16 cellular contexts compared by ENCODE assay signal in the genomic region with DNA sequence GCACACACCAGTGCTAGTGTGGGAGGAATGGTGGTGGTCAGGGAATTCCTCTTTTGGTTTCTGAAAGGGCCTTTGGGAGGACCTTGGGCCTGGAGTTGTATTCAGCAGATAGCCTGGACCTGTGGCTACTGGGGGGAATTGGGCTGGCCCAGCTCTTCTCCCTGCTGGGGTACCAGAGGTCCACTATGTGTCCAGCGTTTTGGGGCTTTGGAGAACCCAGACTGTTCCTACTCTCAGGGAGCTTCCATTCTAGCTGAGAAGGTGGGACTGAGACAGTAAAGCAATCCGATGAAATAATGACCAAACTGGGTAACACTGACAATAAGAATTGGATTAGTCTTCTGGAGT. TPM values are rescaled to one million over a fixed set of nuclear protein-coding genes. Genes with fewer than 3 reads are reported as not detected.
DNase-seq lines count a peak whose midpoint lies in the region; ATAC-seq, FAIRE-seq and TF ChIP-seq lines count a peak whose summit lies in the region.
"Had no signal": no experiment of that assay in that cellular context is flagged by ENCODE, and none has a peak within 500 bp of the region (broad histone marks: within the 10 kb centered on the region; RNA-seq: fewer than 3 reads in every experiment).

No MANE protein-coding gene starts in this region.

- no peaks in the 10 kb centered on the region for H3K9me3 Mint-ChIP-seq in WTC11
- H3K9me3 Mint-ChIP-seq in T-helper 2 cell treated with Interferon-gamma antibody and Interleukin-4, amounts not matched to agents 5 μg/mL and 100 μg/mL, for 36 hours: no peaks in the 10 kb centered on the region
- H3K9me3 Mint-ChIP-seq: T-cell had no signal

- H3K27me3 Mint-ChIP-seq in WTC11 (ENCODE audit: low read depth): peaks cover 26% of the 10 kb centered on the region
- H3K27me3 Mint-ChIP-seq in T-helper 2 cell treated with Interferon-gamma antibody and Interleukin-4, amounts not matched to agents 5 μg/mL and 100 μg/mL, for 36 hours (ENCODE audit: low read depth): peaks cover 49% of the 10 kb centered on the region

- H3K27ac ChIP-seq in esophagus squamous epithelium: peak overlapping the region; percentile 76 to 96 (median 93)
- no peak overlapping the region for H3K27ac ChIP-seq in rectal smooth muscle tissue (ENCODE audit: low read depth, low read length)

- H3K4me3 ChIP-seq in esophagus squamous epithelium (peak overlapping the region; percentile 69 to 76 (median 74)), rectal smooth muscle tissue (ENCODE audit: low read length) (peak overlapping the region; percentile 21), foreskin fibroblast (ENCODE audit: low read depth in 1 of 2, low read length in 2 of 2) (no peak overlapping the region)

- H3K27ac Mint-ChIP-seq in WTC11: no peak overlapping the region
- H3K27ac Mint-ChIP-seq in T-helper 2 cell treated with Interferon-gamma antibody and Interleukin-4, amounts not matched to agents 5 μg/mL and 100 μg/mL, for 36 hours: no peak overlapping the region
- H3K27ac Mint-ChIP-seq: T-cell had no signal

- 55 to 57% methylated on average over 2 of the region's 2 CpGs for WGBS in esophagus squamous epithelium, 2 donors

- H3K4me1 ChIP-seq in esophagus squamous epithelium (peaks cover 24 to 87% (median 31%) of the 10 kb centered on the region in 3 donors), rectal smooth muscle tissue (ENCODE audit: control insufficient read depth, insufficient read depth, low read length) (peaks cover 5% of the 10 kb centered on the region)

- H3K9me3 ChIP-seq in esophagus squamous epithelium: no peaks in the 10 kb centered on the region

- peaks cover 46% of the 10 kb centered on the region for H3K4me1 Mint-ChIP-seq in WTC11
- H3K4me1 Mint-ChIP-seq in T-helper 2 cell treated with Interferon-gamma antibody and Interleukin-4, amounts not matched to agents 5 μg/mL and 100 μg/mL, for 36 hours (ENCODE audit: low read depth): no peaks in the 10 kb centered on the region

- TF ChIP-seq CTCF in WTC11 (IDR thresholded peaks at IDR 0.05) (no peak), esophagus squamous epithelium (IDR thresholded peaks at IDR 0.05) (no peak), foreskin fibroblast (IDR thresholded peaks at IDR 0.05; ENCODE audit: low read depth, low read length) (no peak)

- H3K36me3 ChIP-seq in esophagus squamous epithelium: peaks cover 9 to 39% (median 9%) of the 10 kb centered on the region in 3 donors
- no peaks in the 10 kb centered on the region for H3K36me3 ChIP-seq in rectal smooth muscle tissue (ENCODE audit: control insufficient read depth, insufficient read depth, low read length)

- peak; percentile 38 for FAIRE-seq in HTR-8/SVneo (lab: Jason Lieb, UNC)
- FAIRE-seq: GM18507 had no signal

- no peak for TF ChIP-seq POLR2A in esophagus squamous epithelium (IDR thresholded peaks at IDR 0.05)

- H3K9ac ChIP-seq in rectal smooth muscle tissue (ENCODE audit: low read length): no peak overlapping the region

- H3K4me3 Mint-ChIP-seq in WTC11: peak overlapping the region; percentile 87
- H3K4me3 Mint-ChIP-seq in T-helper 2 cell treated with Interferon-gamma antibody and Interleukin-4, amounts not matched to agents 5 μg/mL and 100 μg/mL, for 36 hours: no peak overlapping the region

- peaks cover 0 to 46% (median 4%) of the 10 kb centered on the region in 4 donors for H3K27me3 ChIP-seq in esophagus squamous epithelium
- peaks cover 17% of the 10 kb centered on the region for H3K27me3 ChIP-seq in rectal smooth muscle tissue (ENCODE audit: control insufficient read depth, insufficient read depth, low read length)

- DNase-seq in HTR-8/SVneo (ENCODE audit: insufficient read length, low spot score) (no peak), WTC11 (ENCODE audit: low spot score) (no peak), esophagus squamous epithelium (lab: John Stamatoyannopoulos, UW) (no peak), HuH-7.5 (ENCODE audit: low spot score) (no peak), foreskin fibroblast (no peak), NCI-H82 treated with DMSO at 0.1 percent for 48 hours (lab: John Stamatoyannopoulos, UW; ENCODE audit: unreplicated experiment) (no peak)
- no peak for DNase-seq in T-helper 2 cell treated with Interferon-gamma antibody and Interleukin-4, amounts not matched to agents 5 μg/mL and 100 μg/mL, for 36 hours (ENCODE audit: low spot score)
- DNase-seq: activated gamma-delta T cell treated with Interleukin-2 at 50 U/mL for 16 hours, Karpas-422, NCI-H1092, NCI-H2081 treated with DMSO at 0.1 percent for 48 hours, retina, SIG-M5, T-cell had no signal

- CTCF ChIA-PET in WTC11 (lab: Charles Lee): no interaction called here

- intact Hi-C loops in esophagus squamous epithelium (cut with DNase I): no loop called here

- peaks cover 13% of the 10 kb centered on the region; the same call in 1 of the 2 replicates for H3K36me3 Mint-ChIP-seq in WTC11
- H3K36me3 Mint-ChIP-seq in T-helper 2 cell treated with Interferon-gamma antibody and Interleukin-4, amounts not matched to agents 5 μg/mL and 100 μg/mL, for 36 hours (ENCODE audit: low read depth): no peaks in the 10 kb centered on the region
- H3K36me3 Mint-ChIP-seq: T-cell had no signal

- no peak for ATAC-seq in WTC11

- POLR2A ChIA-PET in WTC11 (lab: Charles Lee): no interaction called here

TF ChIP-seq in WTC11, 78 proteins besides CTCF, POLR2A, EP300 and RAD21:
- TF ChIP-seq NFATC4 (CRISPR knock-in tag; IDR thresholded peaks at IDR 0.05) (no peak), FOXJ3 (CRISPR knock-in tag; IDR thresholded peaks at IDR 0.05; ENCODE audit: borderline replicate concordance) (no peak), ATF1 (CRISPR knock-in tag; IDR thresholded peaks at IDR 0.05) (no peak), GABPB1 (CRISPR knock-in tag; IDR thresholded peaks at IDR 0.05) (no peak), FOXP1 (CRISPR knock-in tag; IDR thresholded peaks at IDR 0.05; ENCODE audit: borderline replicate concordance) (no peak), RORB (CRISPR knock-in tag; IDR thresholded peaks at IDR 0.05) (no peak), ZNF263 (CRISPR knock-in tag; IDR thresholded peaks at IDR 0.05; ENCODE audit: low read depth) (no peak)
- TF ChIP-seq, protein P1, sequence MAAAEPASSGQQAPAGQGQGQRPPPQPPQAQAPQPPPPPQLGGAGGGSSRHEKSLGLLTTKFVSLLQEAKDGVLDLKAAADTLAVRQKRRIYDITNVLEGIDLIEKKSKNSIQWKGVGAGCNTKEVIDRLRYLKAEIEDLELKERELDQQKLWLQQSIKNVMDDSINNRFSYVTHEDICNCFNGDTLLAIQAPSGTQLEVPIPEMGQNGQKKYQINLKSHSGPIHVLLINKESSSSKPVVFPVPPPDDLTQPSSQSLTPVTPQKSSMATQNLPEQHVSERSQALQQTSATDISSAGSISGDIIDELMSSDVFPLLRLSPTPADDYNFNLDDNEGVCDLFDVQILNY (CRISPR knock-in tag; IDR thresholded peaks at IDR 0.05): no peak

RNA-seq across cellular contexts. Expression of a gene that starts 2.4 kb away (rescaled TPM):
- 6.9 to 8.8 TPM (median 8.1 TPM) in 3 replicates for total RNA-seq in WTC11 (2021)
- 100 to 1,000 TPM in 1 of 4 donors, 10 to 100 TPM in 3; 24.5 to 111 (median 51.8) TPM for total RNA-seq in esophagus squamous epithelium

RNA-seq across cellular contexts. Expression of a gene that starts 12.0 kb away (rescaled TPM):
- total RNA-seq in WTC11 (2021) (24.6 to 30.6 TPM (median 26.3 TPM) in 3 replicates), esophagus squamous epithelium (10 to 100 TPM; 34.1 to 67.3 (median 38.1) TPM)

RNA-seq across cellular contexts. Expression of a gene that starts 25.6 kb away (rescaled TPM):
- total RNA-seq in WTC11 (2021) (5.4 to 6.7 TPM (median 6.2 TPM) in 3 replicates), esophagus squamous epithelium (under 1 TPM in 3 of 4 donors, not detected in 1; 0.11 to 0.38 (median 0.13) TPM)
- total RNA-seq: T-cell had no signal

RNA-seq across cellular contexts. Expression of a gene that starts 26.7 kb away (rescaled TPM):
- total RNA-seq in WTC11 (2021): 5.7 to 6.9 TPM (median 6.6 TPM) in 3 replicates
- under 1 TPM in 1 of 4 donors, not detected in 3; 0.38 TPM for total RNA-seq in esophagus squamous epithelium

RNA-seq across cellular contexts. Expression of a gene that starts 56.3 kb away (rescaled TPM):
- 35.1 to 41.5 TPM (median 40.5 TPM) in 3 replicates for total RNA-seq in WTC11 (2021)
- total RNA-seq in esophagus squamous epithelium: 10 to 100 TPM in 3 of 4 donors, 1 to 10 TPM in 1; 9.1 to 19.3 (median 14.2) TPM

Comparison
In these comparisons a context has a peak if more than half of its experiments do, and no peak if none do; other contexts are left out.
1. H3K4me3 ChIP-seq: peak in esophagus squamous epithelium (4 of 4) and rectal smooth muscle tissue (single experiment); none in foreskin fibroblast (0 of 2).